Comparison of ENCODE assay signal across 9 cellular contexts in genomic region chr4:73740353-73740778, GRCh38. TPM values are rescaled to one million over a fixed set of nuclear protein-coding genes. Genes with fewer than 3 reads are reported as not detected.
DNase-seq lines count a peak whose midpoint lies in the region; ATAC-seq, FAIRE-seq and TF ChIP-seq lines count a peak whose summit lies in the region.
"Had no signal": no experiment of that assay in that cellular context is flagged by ENCODE, and none has a peak within 500 bp of the region (broad histone marks: within the 10 kb centered on the region; RNA-seq: fewer than 3 reads in every experiment).

TSS of gene CXCL8 (plus strand) at chr4:73740569. CDS start at chr4:73740659, 90 bp downstream.

- DNase-seq in NOMO-1 (lab: John Stamatoyannopoulos, UW; ENCODE audit: unreplicated experiment in 2 of 2) (peak; percentile 32 to 44), NOMO-1 treated with dmso at 0.1 percent for 144 hours (lab: John Stamatoyannopoulos, UW; ENCODE audit: unreplicated experiment) (no peak), NCI-H2029 treated with DMSO at 0.1 percent for 48 hours (lab: John Stamatoyannopoulos, UW) (peak; percentile 61), adipocyte (ENCODE audit: low read depth) (peak; percentile 62), keratinocyte (ENCODE audit: low read depth, low spot score) (peak; percentile 80), urothelium cell line (ENCODE audit: low spot score) (peak; percentile 73), mesothelial cell of epicardium (ENCODE audit: low spot score in 2 of 2, unreplicated experiment in 2 of 2) (no peak)

- dilution Hi-C loops in keratinocyte (cut with MboI; ENCODE audit: extremely low pct_ligation_motif_present, low sequenced_read_pairs), result no loop called here

- H3K9ac ChIP-seq in adipocyte (ENCODE audit: low read length) (no peak within 1 kb of the TSS), keratinocyte (ENCODE audit: control insufficient read depth, extremely low read depth, insufficient read depth, low read length) (peak within 1 kb of the TSS; percentile 14)

- H3K9me1 ChIP-seq in keratinocyte (ENCODE audit: control insufficient read depth, extremely low read depth, insufficient read depth, low read length), result no peaks in the 10 kb centered on the region

- ATAC-seq in GM18909 (IDR thresholded peaks at IDR 0.05; ENCODE audit: poor library complexity, unreplicated experiment), result no peak

- H4K20me1 ChIP-seq in keratinocyte (ENCODE audit: control insufficient read depth, extremely low read depth, insufficient read depth, low read length), result no peaks in the 10 kb centered on the region

- no peaks in the 10 kb centered on the region for H3K36me3 Mint-ChIP-seq in mesothelial cell of epicardium

- H3K4me1 ChIP-seq in adipocyte (ENCODE audit: control insufficient read depth, insufficient read depth, low read length), result peaks cover 2% of the 10 kb centered on the region
- peaks cover 9% of the 10 kb centered on the region for H3K4me1 ChIP-seq in keratinocyte (ENCODE audit: control insufficient read depth, extremely low read depth, insufficient read depth, low read length)

- H2AFZ ChIP-seq in keratinocyte (ENCODE audit: control insufficient read depth, low read length), result peak within 1 kb of the TSS; percentile 2

- H3K9me3 ChIP-seq in adipocyte (ENCODE audit: control insufficient read depth, low read length) (no peaks in the 10 kb centered on the region), keratinocyte (ENCODE audit: control insufficient read depth, low read depth, low read length) (no peaks in the 10 kb centered on the region)

- H3K4me3 ChIP-seq in adipocyte (ENCODE audit: low read length), result peak within 1 kb of the TSS; percentile 35
- peak within 1 kb of the TSS in 1 of 3 experiments; percentile 52 for H3K4me3 ChIP-seq in keratinocyte (ENCODE audit: control insufficient read depth in 2 of 3, extremely low read depth in 1 of 3, insufficient read depth in 2 of 3, low read depth in 1 of 3, low read length in 3 of 3)

- no peak within 1 kb of the TSS for H3K27ac Mint-ChIP-seq in mesothelial cell of epicardium

- FAIRE-seq in keratinocyte (lab: Jason Lieb, UNC), result peak; percentile 95
- FAIRE-seq in urothelium cell line (lab: Jason Lieb, UNC), result no peak

- H3K4me1 Mint-ChIP-seq in mesothelial cell of epicardium, result no peaks in the 10 kb centered on the region

- H3K4me2 ChIP-seq in keratinocyte (ENCODE audit: control insufficient read depth, extremely low read depth, insufficient read depth, low read depth, low read length), result peak within 1 kb of the TSS; percentile 59

- H3K27ac ChIP-seq in keratinocyte (ENCODE audit: control insufficient read depth, insufficient read depth, low read length), result peak within 1 kb of the TSS; percentile 62
- H3K27ac ChIP-seq: skin epidermis had no signal

- TF ChIP-seq CTCF in keratinocyte (optimal IDR thresholded peaks at IDR 0.05 in 1 of 3, IDR thresholded peaks at IDR 0.05 in 1 of 3, conservative IDR thresholded peaks at IDR 0.05 in 1 of 3; ENCODE audit: extremely low read depth in 1 of 3, insufficient read depth in 2 of 3, low read length in 3 of 3) (no peak), mesothelial cell of epicardium (IDR thresholded peaks at IDR 0.05; ENCODE audit: unreplicated experiment) (no peak)

- no peaks in the 10 kb centered on the region for H3K79me2 ChIP-seq in keratinocyte (ENCODE audit: control insufficient read depth, insufficient read depth, low read length)

- H3K27me3 ChIP-seq in adipocyte (replicated peaks; ENCODE audit: control insufficient read depth, insufficient read depth, low read length) (no peaks in the 10 kb centered on the region), keratinocyte (ENCODE audit: control insufficient read depth, extremely low read depth, insufficient read depth, low read length) (no peaks in the 10 kb centered on the region)

- peaks cover 2% of the 10 kb centered on the region for H3K27me3 Mint-ChIP-seq in mesothelial cell of epicardium (ENCODE audit: low read depth)

- peaks cover 9% of the 10 kb centered on the region for H3K9me3 Mint-ChIP-seq in mesothelial cell of epicardium

- no peaks in the 10 kb centered on the region for H3K36me3 ChIP-seq in adipocyte (ENCODE audit: control insufficient read depth, insufficient read depth, low read length, severe bottlenecking)
- H3K36me3 ChIP-seq in keratinocyte (ENCODE audit: control insufficient read depth in 2 of 2, extremely low read depth in 1 of 2, insufficient read depth in 2 of 2, low read length in 2 of 2), result no peaks in the 10 kb centered on the region

- no peak within 1 kb of the TSS for H3K4me3 Mint-ChIP-seq in mesothelial cell of epicardium

RNA-seq across cellular contexts. Expression of gene CXCL8, which starts in this region (rescaled TPM):
- 2.7 to 65.4 TPM (median 23.4 TPM) in 3 replicates for polyA plus RNA-seq in keratinocyte
- 5.1 TPM for polyA plus RNA-seq in keratinocyte (2011; ENCODE audit: low read depth)
- polyA plus RNA-seq in keratinocyte (2011; cell fraction: cytosol; rRNA removed), result 7.6 and 11.8 TPM in 2 replicates
- 56.0 and 72.0 TPM in 2 replicates for polyA plus RNA-seq in keratinocyte (2011; cell fraction: nucleus; rRNA removed)
- 3.7 and 8.9 TPM in 2 replicates for polyA plus RNA-seq in keratinocyte (2012; ENCODE audit: low replicate concordance)
- polyA minus RNA-seq in keratinocyte, result 4.8 to 21.1 TPM (median 11.8 TPM) in 3 replicates
- polyA minus RNA-seq in keratinocyte (2011; cell fraction: cytosol; rRNA and poly(A)+ RNA removed), result 2.3 TPM
- polyA minus RNA-seq in keratinocyte (2011; cell fraction: nucleus; rRNA and poly(A)+ RNA removed), result 29.4 and 69.4 TPM in 2 replicates
- 8.8 to 9.5 TPM (median 8.9 TPM) in 3 replicates for total RNA-seq in mesothelial cell of epicardium

Comparison
In these comparisons a context has a peak if more than half of its experiments do, and no peak if none do; other contexts are left out.
1. DNase-seq: peak in NOMO-1 (2 of 2), NCI-H2029 treated with DMSO at 0.1 percent for 48 hours (single experiment), adipocyte (single experiment), keratinocyte (single experiment) and urothelium cell line (single experiment); none in NOMO-1 treated with dmso at 0.1 percent for 144 hours (single experiment) and mesothelial cell of epicardium (0 of 2).